ENCODE assay signal across 9 cellular contexts in the genomic region with DNA sequence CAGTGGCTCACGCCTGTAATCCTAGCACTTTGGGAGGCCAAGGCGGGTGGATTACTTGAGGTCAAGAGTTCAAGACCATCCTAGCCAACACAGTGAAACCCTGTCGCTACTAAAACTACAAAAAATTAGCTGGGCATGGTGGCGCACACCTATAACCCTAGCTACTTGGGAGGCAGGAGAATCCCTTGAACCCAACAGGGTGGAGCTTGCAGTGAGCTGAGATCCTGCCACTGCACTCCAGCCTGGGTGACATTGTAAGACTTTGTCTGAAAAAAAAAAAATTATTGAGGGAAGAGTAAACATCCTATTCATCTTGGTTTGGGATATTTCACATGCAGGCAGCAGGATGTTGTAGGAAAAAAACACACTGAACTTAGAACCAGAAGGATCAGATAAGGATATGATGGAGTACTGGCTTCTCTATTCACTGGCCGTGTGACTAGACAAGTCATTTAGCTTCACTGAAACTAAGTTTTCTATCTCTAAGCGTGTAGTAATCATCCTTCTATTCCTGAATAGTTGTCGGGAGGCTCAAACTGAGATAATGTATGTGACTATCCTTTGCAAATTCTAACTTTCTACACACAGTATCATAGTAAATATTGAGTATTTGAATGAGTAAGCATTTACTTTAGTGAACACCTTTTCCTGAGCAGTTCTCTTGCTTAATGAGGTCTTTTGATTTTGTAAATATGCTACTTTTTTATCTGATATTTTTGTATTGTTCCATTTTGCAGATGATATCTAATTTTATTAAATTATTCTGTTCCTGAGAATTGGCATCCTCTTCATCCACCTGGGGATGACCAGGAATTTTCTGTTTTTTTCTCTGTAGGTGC. TPM values are rescaled to one million over a fixed set of nuclear protein-coding genes. Genes with fewer than 3 reads are reported as not detected.
DNase-seq lines count a peak whose midpoint lies in the region; ATAC-seq and TF ChIP-seq lines count a peak whose summit lies in the region.
"Had no signal": no experiment of that assay in that cellular context is flagged by ENCODE, and none has a peak within 500 bp of the region (broad histone marks: within the 10 kb centered on the region; RNA-seq: fewer than 3 reads in every experiment).

No MANE protein-coding gene starts in this region.

- TF ChIP-seq CTCF in GM12865 (IDR thresholded peaks at IDR 0.05; ENCODE audit: insufficient read depth, low read depth, low read length, missing control alignments), result no peak
- TF ChIP-seq CTCF in gastrocnemius medialis (IDR thresholded peaks at IDR 0.05 in 4 of 5, conservative IDR thresholded peaks at IDR 0.05 in 1 of 5), result no peak

- ATAC-seq in gastrocnemius medialis, result no peak

- no peaks in the 10 kb centered on the region for H3K27me3 ChIP-seq in effector memory CD4-positive, alpha-beta T cell (replicated peaks; ENCODE audit: control insufficient read depth, insufficient read depth, low read length, poor library complexity, severe bottlenecking)
- H3K27me3 ChIP-seq in gastrocnemius medialis, result no peaks in the 10 kb centered on the region

- peaks cover 76% of the 10 kb centered on the region for H3K4me1 ChIP-seq in effector memory CD4-positive, alpha-beta T cell (ENCODE audit: control insufficient read depth, insufficient read depth, low read length, poor library complexity, severe bottlenecking)
- H3K4me1 ChIP-seq in gastrocnemius medialis, result peaks cover 43 to 44% of the 10 kb centered on the region in 2 donors

- peak overlapping the region; percentile 21 for H3K4me3 ChIP-seq in GM12865 (ENCODE audit: low read depth, low read length)
- no peak overlapping the region for H3K4me3 ChIP-seq in effector memory CD4-positive, alpha-beta T cell (ENCODE audit: insufficient read depth, low read depth, low read length, poor library complexity, severe bottlenecking)
- H3K4me3 ChIP-seq in gastrocnemius medialis, result no peak overlapping the region

- H3K36me3 ChIP-seq in effector memory CD4-positive, alpha-beta T cell (ENCODE audit: control insufficient read depth, insufficient read depth, low read length), result peaks cover 32% of the 10 kb centered on the region
- peaks cover 0 to 39% of the 10 kb centered on the region in 2 donors for H3K36me3 ChIP-seq in gastrocnemius medialis

- DNase-seq in GM12865 (ENCODE audit: low read depth) (no peak), OCI-M1 (lab: John Stamatoyannopoulos, UW) (peak; percentile 45), gastrocnemius medialis (no peak), NCI-H1048 (lab: John Stamatoyannopoulos, UW) (no peak), DMS 273 (lab: John Stamatoyannopoulos, UW; ENCODE audit: unreplicated experiment) (no peak), glomerular visceral epithelial cell (ENCODE audit: extremely low spot score) (no peak), inferior parietal cortex (ENCODE audit: extremely low spot score) (no peak)
- DNase-seq in effector memory CD4-positive, alpha-beta T cell, result no peak
- DNase-seq: left cardiac atrium had no signal

- TF ChIP-seq POLR2A in gastrocnemius medialis (IDR thresholded peaks at IDR 0.05), result no peak

- H3K9me3 ChIP-seq in effector memory CD4-positive, alpha-beta T cell (ENCODE audit: control insufficient read depth, low read length), result no peaks in the 10 kb centered on the region
- no peaks in the 10 kb centered on the region for H3K9me3 ChIP-seq in gastrocnemius medialis

- intact Hi-C loops in gastrocnemius medialis (cut with DNase I; ENCODE audit: low total_unique reads), result no loop called here

- H3K27ac ChIP-seq in effector memory CD4-positive, alpha-beta T cell (ENCODE audit: insufficient read depth, low read length, poor library complexity, severe bottlenecking), result peak overlapping the region; percentile 57
- H3K27ac ChIP-seq in gastrocnemius medialis, result peak overlapping the region; percentile 62 to 73 (median 68)

- in situ Hi-C loops in gastrocnemius medialis (cut with MboI; ENCODE audit: low sequenced_read_pairs in 4 of 4), result no loop called here

RNA-seq across cellular contexts. Expression of a gene that starts 18.1 kb away (rescaled TPM):
- 10 to 100 TPM; 35.5 to 67.0 (median 48.7) TPM for total RNA-seq in gastrocnemius medialis

RNA-seq across cellular contexts. Expression of a gene that starts 38.4 kb away (rescaled TPM):
- 10 to 100 TPM in 2 of 4 donors, 1 to 10 TPM in 2; 8.5 to 23.2 (median 13.4) TPM for total RNA-seq in gastrocnemius medialis
